In the genomic region with DNA sequence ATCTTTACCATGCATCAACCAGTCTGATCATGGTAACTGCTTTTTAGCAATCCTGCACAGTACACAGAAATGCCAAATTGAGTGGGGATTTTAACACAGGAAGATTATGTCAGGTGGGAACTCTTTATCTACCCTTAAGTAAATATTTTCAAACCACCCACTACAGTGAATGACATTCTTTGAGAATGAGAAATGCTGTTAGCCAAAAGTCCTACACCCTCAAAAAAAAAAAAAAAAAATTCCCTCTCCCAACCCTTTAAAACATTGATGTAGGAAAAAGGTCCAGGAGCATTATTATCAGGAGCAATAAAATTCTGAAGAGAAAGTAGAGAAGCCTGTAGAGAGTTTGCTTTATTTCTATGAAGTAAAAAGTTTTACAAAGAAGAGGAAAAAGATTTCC, we compare ENCODE assay signal across 2 cellular contexts.
TF ChIP-seq lines count a peak whose summit lies in the region.

No MANE protein-coding gene starts in this region.

TF ChIP-seq in IMR-90, 13 proteins besides CTCF, POLR2A, EP300 and RAD21:
- TF ChIP-seq RCOR1 (IDR thresholded peaks at IDR 0.05; ENCODE audit: insufficient replicate concordance, low read length): no peak
- no peak for TF ChIP-seq CHD1 (IDR thresholded peaks at IDR 0.05; ENCODE audit: low read depth, low read length)
- no peak for TF ChIP-seq NFE2L2 (IDR thresholded peaks at IDR 0.05; ENCODE audit: low read depth, low read length)
- TF ChIP-seq MAFK (IDR thresholded peaks at IDR 0.05; ENCODE audit: low read depth, low read length): no peak
- no peak for TF ChIP-seq BHLHE40 (IDR thresholded peaks at IDR 0.05; ENCODE audit: low read depth, low read length)
- no peak for TF ChIP-seq MXI1 (IDR thresholded peaks at IDR 0.05; ENCODE audit: borderline replicate concordance, low read depth, low read length)
- TF ChIP-seq CEBPB (IDR thresholded peaks at IDR 0.05; ENCODE audit: low read depth, low read length): no peak
- no peak for TF ChIP-seq ELK1 (IDR thresholded peaks at IDR 0.05; ENCODE audit: borderline replicate concordance, low read depth, low read length)
- TF ChIP-seq, protein P1, sequence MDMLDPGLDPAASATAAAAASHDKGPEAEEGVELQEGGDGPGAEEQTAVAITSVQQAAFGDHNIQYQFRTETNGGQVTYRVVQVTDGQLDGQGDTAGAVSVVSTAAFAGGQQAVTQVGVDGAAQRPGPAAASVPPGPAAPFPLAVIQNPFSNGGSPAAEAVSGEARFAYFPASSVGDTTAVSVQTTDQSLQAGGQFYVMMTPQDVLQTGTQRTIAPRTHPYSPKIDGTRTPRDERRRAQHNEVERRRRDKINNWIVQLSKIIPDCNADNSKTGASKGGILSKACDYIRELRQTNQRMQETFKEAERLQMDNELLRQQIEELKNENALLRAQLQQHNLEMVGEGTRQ (IDR thresholded peaks at IDR 0.05; ENCODE audit: low read depth, low read length): no peak
- no peak for TF ChIP-seq MAZ (IDR thresholded peaks at IDR 0.05; ENCODE audit: borderline replicate concordance, low read depth, low read length)
- TF ChIP-seq RFX5 (IDR thresholded peaks at IDR 0.05; ENCODE audit: low read depth, low read length): no peak
- TF ChIP-seq SMC3 (IDR thresholded peaks at IDR 0.05; ENCODE audit: low read depth, low read length): no peak
- TF ChIP-seq FOS (IDR thresholded peaks at IDR 0.05; ENCODE audit: low read depth, low read length): no peak

TF ChIP-seq in HepG2, 621 proteins besides CTCF, POLR2A, EP300 and RAD21 (continues in another document):
- peak; percentile 67; the same call in 1 of the 2 replicates for TF ChIP-seq JUN (CRISPR knock-in tag; IDR thresholded peaks at IDR 0.05)
- TF ChIP-seq POGZ (CRISPR knock-in tag; IDR thresholded peaks at IDR 0.05): peak; percentile 45; the same call in 1 of the 2 replicates
- TF ChIP-seq BCL6 (CRISPR knock-in tag; IDR thresholded peaks at IDR 0.05): peak; percentile 68
- TF ChIP-seq CCDC6 (CRISPR knock-in tag; IDR thresholded peaks at IDR 0.05): no peak
- no peak for TF ChIP-seq MTA1 (CRISPR knock-in tag; IDR thresholded peaks at IDR 0.05; ENCODE audit: borderline replicate concordance)
- peak; percentile 66 for TF ChIP-seq ARID5B (CRISPR knock-in tag; IDR thresholded peaks at IDR 0.05)
- 0 out of 2 replicates have a peak, but pooled peaks have one; percentile 29 for TF ChIP-seq ZBTB7B (CRISPR knock-in tag; IDR thresholded peaks at IDR 0.05)
- peak; percentile 63; the same call in 1 of the 2 replicates for TF ChIP-seq GATAD2A (CRISPR knock-in tag; IDR thresholded peaks at IDR 0.05)
- peak; percentile 46; the same call in 1 of the 2 replicates for TF ChIP-seq MIXL1 (CRISPR knock-in tag; IDR thresholded peaks at IDR 0.05)
- TF ChIP-seq NFIC (IDR thresholded peaks at IDR 0.05; ENCODE audit: low read length): peak; percentile 37; the same call in 1 of the 2 replicates
- TF ChIP-seq AHDC1 (CRISPR knock-in tag; IDR thresholded peaks at IDR 0.05; ENCODE audit: borderline replicate concordance): peak; percentile 91; the same call in 1 of the 2 replicates
- no peak for TF ChIP-seq FOXA1 (IDR thresholded peaks at IDR 0.05)
- TF ChIP-seq FOXA1 (CRISPR knock-in tag; IDR thresholded peaks at IDR 0.05): 0 out of 2 replicates have a peak, but pooled peaks have one; percentile 24
- TF ChIP-seq FOXP1 (IDR thresholded peaks at IDR 0.05): no peak
- 0 out of 2 replicates have a peak, but pooled peaks have one; percentile 22 for TF ChIP-seq FOXP1 (CRISPR knock-in tag; IDR thresholded peaks at IDR 0.05)
- TF ChIP-seq HOMEZ (CRISPR knock-in tag; IDR thresholded peaks at IDR 0.05; ENCODE audit: low read depth): peak; percentile 29; the same call in 1 of the 2 replicates
- TF ChIP-seq ZNF317 (CRISPR knock-in tag; IDR thresholded peaks at IDR 0.05): no peak
- peak; percentile 45; the same call in 1 of the 2 replicates for TF ChIP-seq HMG20A (CRISPR knock-in tag; IDR thresholded peaks at IDR 0.05; ENCODE audit: borderline replicate concordance)
- no peak for TF ChIP-seq LBX2 (CRISPR knock-in tag; IDR thresholded peaks at IDR 0.05; ENCODE audit: borderline replicate concordance)
- no peak for TF ChIP-seq ZMYM4 (CRISPR knock-in tag; IDR thresholded peaks at IDR 0.05)
- no peak for TF ChIP-seq PPARG (CRISPR knock-in tag; conservative IDR thresholded peaks at IDR 0.05)
- TF ChIP-seq, protein P2, sequence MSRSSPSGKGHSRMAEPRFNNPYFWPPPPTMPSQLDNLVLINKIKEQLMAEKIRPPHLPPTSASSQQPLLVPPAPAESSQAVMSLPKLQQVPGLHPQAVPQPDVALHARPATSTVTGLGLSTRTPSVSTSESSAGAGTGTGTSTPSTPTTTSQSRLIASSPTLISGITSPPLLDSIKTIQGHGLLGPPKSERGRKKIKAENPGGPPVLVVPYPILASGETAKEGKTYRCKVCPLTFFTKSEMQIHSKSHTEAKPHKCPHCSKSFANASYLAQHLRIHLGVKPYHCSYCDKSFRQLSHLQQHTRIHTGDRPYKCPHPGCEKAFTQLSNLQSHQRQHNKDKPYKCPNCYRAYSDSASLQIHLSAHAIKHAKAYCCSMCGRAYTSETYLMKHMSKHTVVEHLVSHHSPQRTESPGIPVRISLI (CRISPR knock-in tag; IDR thresholded peaks at IDR 0.05; ENCODE audit: borderline replicate concordance): peak; percentile 74; the same call in 1 of the 2 replicates
- TF ChIP-seq CREB1 (IDR thresholded peaks at IDR 0.05): no peak
- peak; percentile 27; the same call in 1 of the 2 replicates for TF ChIP-seq CREB1 (CRISPR knock-in tag; IDR thresholded peaks at IDR 0.05)
- peak; percentile 33 for TF ChIP-seq TEAD3 (CRISPR knock-in tag; optimal IDR thresholded peaks at IDR 0.05; ENCODE audit: borderline replicate concordance)
- TF ChIP-seq RXRB (CRISPR knock-in tag; IDR thresholded peaks at IDR 0.05; ENCODE audit: borderline replicate concordance): 0 out of 2 replicates have a peak, but pooled peaks have one; percentile 12
- no peak for TF ChIP-seq SMAD9 (CRISPR knock-in tag; IDR thresholded peaks at IDR 0.05)
- TF ChIP-seq, protein P3, sequence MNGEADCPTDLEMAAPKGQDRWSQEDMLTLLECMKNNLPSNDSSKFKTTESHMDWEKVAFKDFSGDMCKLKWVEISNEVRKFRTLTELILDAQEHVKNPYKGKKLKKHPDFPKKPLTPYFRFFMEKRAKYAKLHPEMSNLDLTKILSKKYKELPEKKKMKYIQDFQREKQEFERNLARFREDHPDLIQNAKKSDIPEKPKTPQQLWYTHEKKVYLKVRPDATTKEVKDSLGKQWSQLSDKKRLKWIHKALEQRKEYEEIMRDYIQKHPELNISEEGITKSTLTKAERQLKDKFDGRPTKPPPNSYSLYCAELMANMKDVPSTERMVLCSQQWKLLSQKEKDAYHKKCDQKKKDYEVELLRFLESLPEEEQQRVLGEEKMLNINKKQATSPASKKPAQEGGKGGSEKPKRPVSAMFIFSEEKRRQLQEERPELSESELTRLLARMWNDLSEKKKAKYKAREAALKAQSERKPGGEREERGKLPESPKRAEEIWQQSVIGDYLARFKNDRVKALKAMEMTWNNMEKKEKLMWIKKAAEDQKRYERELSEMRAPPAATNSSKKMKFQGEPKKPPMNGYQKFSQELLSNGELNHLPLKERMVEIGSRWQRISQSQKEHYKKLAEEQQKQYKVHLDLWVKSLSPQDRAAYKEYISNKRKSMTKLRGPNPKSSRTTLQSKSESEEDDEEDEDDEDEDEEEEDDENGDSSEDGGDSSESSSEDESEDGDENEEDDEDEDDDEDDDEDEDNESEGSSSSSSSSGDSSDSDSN (CRISPR knock-in tag; IDR thresholded peaks at IDR 0.05): no peak
- TF ChIP-seq SOX13 (IDR thresholded peaks at IDR 0.05): no peak
- TF ChIP-seq SOX13 (CRISPR knock-in tag; conservative IDR thresholded peaks at IDR 0.05 in 1 of 2, IDR thresholded peaks at IDR 0.05 in 1 of 2): peak in 1 of 2 experiments; percentile 49; a peak in 1 of 4 replicates
- TF ChIP-seq, protein P4, sequence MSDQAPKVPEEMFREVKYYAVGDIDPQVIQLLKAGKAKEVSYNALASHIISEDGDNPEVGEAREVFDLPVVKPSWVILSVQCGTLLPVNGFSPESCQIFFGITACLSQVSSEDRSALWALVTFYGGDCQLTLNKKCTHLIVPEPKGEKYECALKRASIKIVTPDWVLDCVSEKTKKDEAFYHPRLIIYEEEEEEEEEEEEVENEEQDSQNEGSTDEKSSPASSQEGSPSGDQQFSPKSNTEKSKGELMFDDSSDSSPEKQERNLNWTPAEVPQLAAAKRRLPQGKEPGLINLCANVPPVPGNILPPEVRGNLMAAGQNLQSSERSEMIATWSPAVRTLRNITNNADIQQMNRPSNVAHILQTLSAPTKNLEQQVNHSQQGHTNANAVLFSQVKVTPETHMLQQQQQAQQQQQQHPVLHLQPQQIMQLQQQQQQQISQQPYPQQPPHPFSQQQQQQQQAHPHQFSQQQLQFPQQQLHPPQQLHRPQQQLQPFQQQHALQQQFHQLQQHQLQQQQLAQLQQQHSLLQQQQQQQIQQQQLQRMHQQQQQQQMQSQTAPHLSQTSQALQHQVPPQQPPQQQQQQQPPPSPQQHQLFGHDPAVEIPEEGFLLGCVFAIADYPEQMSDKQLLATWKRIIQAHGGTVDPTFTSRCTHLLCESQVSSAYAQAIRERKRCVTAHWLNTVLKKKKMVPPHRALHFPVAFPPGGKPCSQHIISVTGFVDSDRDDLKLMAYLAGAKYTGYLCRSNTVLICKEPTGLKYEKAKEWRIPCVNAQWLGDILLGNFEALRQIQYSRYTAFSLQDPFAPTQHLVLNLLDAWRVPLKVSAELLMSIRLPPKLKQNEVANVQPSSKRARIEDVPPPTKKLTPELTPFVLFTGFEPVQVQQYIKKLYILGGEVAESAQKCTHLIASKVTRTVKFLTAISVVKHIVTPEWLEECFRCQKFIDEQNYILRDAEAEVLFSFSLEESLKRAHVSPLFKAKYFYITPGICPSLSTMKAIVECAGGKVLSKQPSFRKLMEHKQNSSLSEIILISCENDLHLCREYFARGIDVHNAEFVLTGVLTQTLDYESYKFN (CRISPR knock-in tag; conservative IDR thresholded peaks at IDR 0.05): peak; percentile 49
